Comparison of ENCODE assay signal across 1 cellular context in the genomic region with DNA sequence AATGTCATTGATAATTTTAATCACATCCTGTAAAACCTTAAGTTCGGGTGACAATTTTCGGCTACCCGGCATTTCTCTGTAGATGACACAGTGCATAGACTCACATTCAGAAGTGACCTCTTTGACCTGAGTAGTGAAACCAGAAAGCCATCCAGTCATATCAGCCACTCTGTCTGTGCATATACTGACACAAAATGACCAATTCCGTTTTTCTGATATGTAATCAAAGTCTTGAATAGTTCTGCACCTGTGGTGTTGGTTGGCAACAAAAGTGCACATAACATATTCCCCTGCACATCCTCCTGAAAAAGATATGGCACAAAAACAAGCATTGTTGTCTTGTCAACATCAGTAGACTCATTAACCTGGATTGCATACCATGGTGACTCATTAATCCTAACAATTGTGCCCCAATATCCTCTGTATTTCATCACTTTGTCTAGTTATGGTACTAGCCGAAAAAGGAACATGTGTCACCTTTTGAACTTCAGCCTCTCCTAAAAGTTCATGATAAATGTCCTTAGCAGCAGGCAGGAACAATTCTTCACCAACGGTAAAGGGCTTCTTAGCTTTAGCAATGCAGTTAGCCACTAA.
TF ChIP-seq lines count a peak whose summit lies in the region.

No MANE protein-coding gene starts in this region.

TF ChIP-seq in SK-N-SH, 30 proteins besides CTCF, POLR2A, EP300 and RAD21 (continued from another document):
- TF ChIP-seq TCF12 (IDR thresholded peaks at IDR 0.05) (no peak), ELF1 (IDR thresholded peaks at IDR 0.05) (no peak), FOXJ3 (CRISPR knock-in tag; IDR thresholded peaks at IDR 0.05) (no peak), CHD2 (IDR thresholded peaks at IDR 0.05; ENCODE audit: low read length, partially characterized antibody) (no peak), YY1 (IDR thresholded peaks at IDR 0.05; ENCODE audit: low read depth) (no peak), NRF1 (IDR thresholded peaks at IDR 0.05; ENCODE audit: low read depth, low read length) (no peak), NFIC (IDR thresholded peaks at IDR 0.05; ENCODE audit: borderline replicate concordance) (no peak)
- TF ChIP-seq, protein P1, sequence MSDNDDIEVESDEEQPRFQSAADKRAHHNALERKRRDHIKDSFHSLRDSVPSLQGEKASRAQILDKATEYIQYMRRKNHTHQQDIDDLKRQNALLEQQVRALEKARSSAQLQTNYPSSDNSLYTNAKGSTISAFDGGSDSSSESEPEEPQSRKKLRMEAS (IDR thresholded peaks at IDR 0.05; ENCODE audit: low read depth): no peak
- TF ChIP-seq, protein P2, sequence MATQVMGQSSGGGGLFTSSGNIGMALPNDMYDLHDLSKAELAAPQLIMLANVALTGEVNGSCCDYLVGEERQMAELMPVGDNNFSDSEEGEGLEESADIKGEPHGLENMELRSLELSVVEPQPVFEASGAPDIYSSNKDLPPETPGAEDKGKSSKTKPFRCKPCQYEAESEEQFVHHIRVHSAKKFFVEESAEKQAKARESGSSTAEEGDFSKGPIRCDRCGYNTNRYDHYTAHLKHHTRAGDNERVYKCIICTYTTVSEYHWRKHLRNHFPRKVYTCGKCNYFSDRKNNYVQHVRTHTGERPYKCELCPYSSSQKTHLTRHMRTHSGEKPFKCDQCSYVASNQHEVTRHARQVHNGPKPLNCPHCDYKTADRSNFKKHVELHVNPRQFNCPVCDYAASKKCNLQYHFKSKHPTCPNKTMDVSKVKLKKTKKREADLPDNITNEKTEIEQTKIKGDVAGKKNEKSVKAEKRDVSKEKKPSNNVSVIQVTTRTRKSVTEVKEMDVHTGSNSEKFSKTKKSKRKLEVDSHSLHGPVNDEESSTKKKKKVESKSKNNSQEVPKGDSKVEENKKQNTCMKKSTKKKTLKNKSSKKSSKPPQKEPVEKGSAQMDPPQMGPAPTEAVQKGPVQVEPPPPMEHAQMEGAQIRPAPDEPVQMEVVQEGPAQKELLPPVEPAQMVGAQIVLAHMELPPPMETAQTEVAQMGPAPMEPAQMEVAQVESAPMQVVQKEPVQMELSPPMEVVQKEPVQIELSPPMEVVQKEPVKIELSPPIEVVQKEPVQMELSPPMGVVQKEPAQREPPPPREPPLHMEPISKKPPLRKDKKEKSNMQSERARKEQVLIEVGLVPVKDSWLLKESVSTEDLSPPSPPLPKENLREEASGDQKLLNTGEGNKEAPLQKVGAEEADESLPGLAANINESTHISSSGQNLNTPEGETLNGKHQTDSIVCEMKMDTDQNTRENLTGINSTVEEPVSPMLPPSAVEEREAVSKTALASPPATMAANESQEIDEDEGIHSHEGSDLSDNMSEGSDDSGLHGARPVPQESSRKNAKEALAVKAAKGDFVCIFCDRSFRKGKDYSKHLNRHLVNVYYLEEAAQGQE (IDR thresholded peaks at IDR 0.05; ENCODE audit: low read depth, low read length): no peak
